ENCODE assay signal across 9 cellular contexts in genomic region chr11:66418168-66418985, GRCh38. TPM values are rescaled to one million over a fixed set of nuclear protein-coding genes. Genes with fewer than 3 reads are reported as not detected.
DNase-seq lines count a peak whose midpoint lies in the region; ATAC-seq and TF ChIP-seq lines count a peak whose summit lies in the region.
"Had no signal": no experiment of that assay in that cellular context is flagged by ENCODE, and none has a peak within 500 bp of the region (broad histone marks: within the 10 kb centered on the region; RNA-seq: fewer than 3 reads in every experiment).

No MANE protein-coding gene starts in this region.

- H3K27ac ChIP-seq in thyroid gland = peak overlapping the region in 2 of 3 donors; percentile 29 to 41

- peak in 1 of 3 donors; percentile 20 for TF ChIP-seq CTCF in omental fat pad (IDR thresholded peaks at IDR 0.05)
- peak in 4 of 6 experiments; percentile 20 to 52 (median 29) for TF ChIP-seq CTCF in thyroid gland (IDR thresholded peaks at IDR 0.05)

- no peaks in the 10 kb centered on the region for H3K36me3 ChIP-seq in thyroid gland

- H3K27me3 ChIP-seq in thyroid gland = no peaks in the 10 kb centered on the region

- intact Hi-C loops in thyroid gland (cut with DNase I) = no loop called here

- no peak overlapping the region for H3K4me3 ChIP-seq in thyroid gland (replicated peaks in 1 of 3)

- TF ChIP-seq POLR2A in thyroid gland (IDR thresholded peaks at IDR 0.05) = no peak

- peaks cover 0 to 29% of the 10 kb centered on the region in 2 donors for H3K4me1 ChIP-seq in thyroid gland

- peak; percentile 55 for DNase-seq in DMS 273 treated with DMSO at 0.1 percent for 48 hours (lab: John Stamatoyannopoulos, UW)
- peak; percentile 83 for DNase-seq in KBM-7
- peak; percentile 63 for DNase-seq in SIG-M5 (lab: John Stamatoyannopoulos, UW)
- peak; percentile 84 for DNase-seq in activated effector memory CD4-positive, alpha-beta T cell treated with anti-CD3 and anti-CD28 coated beads, Interleukin-2, amount 50 U/mL, for 16 hours
- peak; percentile 90 for DNase-seq in fibroblast of the conjunctiva (ENCODE audit: low read depth)
- DNase-seq in omental fat pad (ENCODE audit: low spot score) = peak; percentile 31
- peak; percentile 89 for DNase-seq in thyroid gland

- 10 to 17% methylated on average over 16 of the region's 16 CpGs for WGBS in thyroid gland, 2 donors

- in situ Hi-C loops in KBM-7 (cut with MboI; ENCODE audit: low pct_unique_long_range_greater_than_20kb, low sequenced_read_pairs) = no loop called here

- no peaks in the 10 kb centered on the region for H3K9me3 ChIP-seq in thyroid gland

- ATAC-seq in omental fat pad (ENCODE audit: low FRiP score) (peak; percentile 46), HG03159 (IDR thresholded peaks at IDR 0.05; ENCODE audit: unreplicated experiment) (no peak)

RNA-seq across cellular contexts. Expression of gene NPAS4, which starts 2.5 kb away (rescaled TPM):
- under 1 TPM in 1 of 4 donors, not detected in 3; 0.19 TPM for total RNA-seq in omental fat pad
- not detected for total RNA-seq in thyroid gland
- total RNA-seq: activated CD8-positive, alpha-beta memory T cell treated with anti-CD3 and anti-CD28 coated beads for 36 hours had no signal

RNA-seq across cellular contexts. Expression of gene MRPL11, which starts 20.3 kb away (rescaled TPM):
- 10 to 100 TPM; 29.2 to 38.0 (median 32.3) TPM for total RNA-seq in omental fat pad
- total RNA-seq in thyroid gland = 10 to 100 TPM; 35.5 to 58.3 (median 39.7) TPM

RNA-seq across cellular contexts. Expression of gene SLC29A2, which starts 46.8 kb away (rescaled TPM):
- total RNA-seq in omental fat pad = 1 to 10 TPM; 2.7 to 7.4 (median 5.0) TPM
- total RNA-seq in thyroid gland = 10 to 100 TPM in 2 of 4 donors, 1 to 10 TPM in 2; 5.0 to 11.4 (median 8.3) TPM

RNA-seq across cellular contexts. Expression of gene PELI3, which starts 48.3 kb away (rescaled TPM):
- total RNA-seq in omental fat pad (10 to 100 TPM in 2 of 4 donors, 1 to 10 TPM in 2; 9.2 to 16.3 (median 12.5) TPM), thyroid gland (10 to 100 TPM; 11.4 to 21.8 (median 14.7) TPM)

Comparison
In these comparisons a context has a peak if more than half of its experiments do, and no peak if none do; other contexts are left out.
1. DNase-seq: peak in every context shown above with its lines; median percentile 90 in fibroblast of the conjunctiva; 89 in thyroid gland; 84 in activated effector memory CD4-positive, alpha-beta T cell treated with anti-CD3 and anti-CD28 coated beads, Interleukin-2, amount 50 U/mL, for 16 hours; 83 in KBM-7; 63 in SIG-M5; 55 in DMS 273 treated with DMSO at 0.1 percent for 48 hours; 31 in omental fat pad.